2 cellular contexts compared by ENCODE assay signal in the genomic region with DNA sequence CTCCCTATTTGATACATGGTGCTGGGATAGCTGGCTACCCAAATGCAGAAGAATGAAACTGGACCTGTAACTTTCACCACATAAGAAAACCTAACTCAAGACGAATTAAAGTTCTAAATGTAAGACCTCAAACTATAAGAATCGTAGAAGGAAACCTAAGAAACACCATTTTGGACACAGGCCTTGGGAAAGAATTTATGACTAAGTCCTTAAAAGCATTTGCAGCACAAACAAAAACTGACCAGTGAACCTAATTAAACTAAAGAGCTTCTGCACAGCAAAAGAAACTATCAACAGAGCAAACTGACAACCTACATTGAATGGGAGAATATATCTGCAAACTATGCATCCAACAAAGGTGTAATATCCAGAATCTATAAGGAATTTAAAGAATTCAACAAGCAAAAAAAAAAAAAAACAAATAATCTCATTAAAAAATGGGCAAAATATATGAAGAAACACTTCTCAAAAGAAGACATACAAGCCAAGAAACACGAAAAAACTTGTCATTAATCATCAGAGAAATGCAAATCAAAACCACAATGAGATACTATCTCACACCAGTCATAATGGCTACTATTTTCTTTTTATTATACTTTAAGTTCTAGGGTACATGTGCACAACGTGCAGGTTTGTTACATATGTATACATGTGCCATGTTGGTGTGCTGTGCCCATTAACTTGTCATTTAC.
A peak's percentile ranks its signal among the peaks of the same experiment; 100 is the strongest.
TF ChIP-seq lines count a peak whose summit lies in the region.

No MANE protein-coding gene starts in this region.

TF ChIP-seq in IMR-90, 13 proteins besides CTCF, POLR2A, EP300 and RAD21:
- TF ChIP-seq MAZ (IDR thresholded peaks at IDR 0.05; ENCODE audit: borderline replicate concordance, low read depth, low read length) (no peak), RCOR1 (IDR thresholded peaks at IDR 0.05; ENCODE audit: insufficient replicate concordance, low read length) (no peak), NFE2L2 (IDR thresholded peaks at IDR 0.05; ENCODE audit: low read depth, low read length) (no peak), MXI1 (IDR thresholded peaks at IDR 0.05; ENCODE audit: borderline replicate concordance, low read depth, low read length) (no peak), FOS (IDR thresholded peaks at IDR 0.05; ENCODE audit: low read depth, low read length) (no peak), CHD1 (IDR thresholded peaks at IDR 0.05; ENCODE audit: low read depth, low read length) (no peak), RFX5 (IDR thresholded peaks at IDR 0.05; ENCODE audit: low read depth, low read length) (no peak), MAFK (IDR thresholded peaks at IDR 0.05; ENCODE audit: low read depth, low read length) (no peak), CEBPB (IDR thresholded peaks at IDR 0.05; ENCODE audit: low read depth, low read length) (no peak), SMC3 (IDR thresholded peaks at IDR 0.05; ENCODE audit: low read depth, low read length) (no peak), BHLHE40 (IDR thresholded peaks at IDR 0.05; ENCODE audit: low read depth, low read length) (no peak)
- TF ChIP-seq, protein P1, sequence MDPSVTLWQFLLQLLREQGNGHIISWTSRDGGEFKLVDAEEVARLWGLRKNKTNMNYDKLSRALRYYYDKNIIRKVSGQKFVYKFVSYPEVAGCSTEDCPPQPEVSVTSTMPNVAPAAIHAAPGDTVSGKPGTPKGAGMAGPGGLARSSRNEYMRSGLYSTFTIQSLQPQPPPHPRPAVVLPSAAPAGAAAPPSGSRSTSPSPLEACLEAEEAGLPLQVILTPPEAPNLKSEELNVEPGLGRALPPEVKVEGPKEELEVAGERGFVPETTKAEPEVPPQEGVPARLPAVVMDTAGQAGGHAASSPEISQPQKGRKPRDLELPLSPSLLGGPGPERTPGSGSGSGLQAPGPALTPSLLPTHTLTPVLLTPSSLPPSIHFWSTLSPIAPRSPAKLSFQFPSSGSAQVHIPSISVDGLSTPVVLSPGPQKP (IDR thresholded peaks at IDR 0.05; ENCODE audit: borderline replicate concordance, low read depth, low read length): no peak
- TF ChIP-seq, protein P2, sequence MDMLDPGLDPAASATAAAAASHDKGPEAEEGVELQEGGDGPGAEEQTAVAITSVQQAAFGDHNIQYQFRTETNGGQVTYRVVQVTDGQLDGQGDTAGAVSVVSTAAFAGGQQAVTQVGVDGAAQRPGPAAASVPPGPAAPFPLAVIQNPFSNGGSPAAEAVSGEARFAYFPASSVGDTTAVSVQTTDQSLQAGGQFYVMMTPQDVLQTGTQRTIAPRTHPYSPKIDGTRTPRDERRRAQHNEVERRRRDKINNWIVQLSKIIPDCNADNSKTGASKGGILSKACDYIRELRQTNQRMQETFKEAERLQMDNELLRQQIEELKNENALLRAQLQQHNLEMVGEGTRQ (IDR thresholded peaks at IDR 0.05; ENCODE audit: low read depth, low read length): no peak

TF ChIP-seq in GM12878, 131 proteins besides CTCF, POLR2A, EP300 and RAD21:
- TF ChIP-seq, protein P3, sequence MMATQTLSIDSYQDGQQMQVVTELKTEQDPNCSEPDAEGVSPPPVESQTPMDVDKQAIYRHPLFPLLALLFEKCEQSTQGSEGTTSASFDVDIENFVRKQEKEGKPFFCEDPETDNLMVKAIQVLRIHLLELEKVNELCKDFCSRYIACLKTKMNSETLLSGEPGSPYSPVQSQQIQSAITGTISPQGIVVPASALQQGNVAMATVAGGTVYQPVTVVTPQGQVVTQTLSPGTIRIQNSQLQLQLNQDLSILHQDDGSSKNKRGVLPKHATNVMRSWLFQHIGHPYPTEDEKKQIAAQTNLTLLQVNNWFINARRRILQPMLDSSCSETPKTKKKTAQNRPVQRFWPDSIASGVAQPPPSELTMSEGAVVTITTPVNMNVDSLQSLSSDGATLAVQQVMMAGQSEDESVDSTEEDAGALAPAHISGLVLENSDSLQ (IDR thresholded peaks at IDR 0.05): peak; percentile 40; the same call in 1 of the 2 replicates
- no peak for TF ChIP-seq EZH2 (IDR thresholded peaks at IDR 0.05; ENCODE audit: borderline replicate concordance, control insufficient read depth, low read depth, low read length)
